ENCODE assay signal across 8 cellular contexts in the genomic region with DNA sequence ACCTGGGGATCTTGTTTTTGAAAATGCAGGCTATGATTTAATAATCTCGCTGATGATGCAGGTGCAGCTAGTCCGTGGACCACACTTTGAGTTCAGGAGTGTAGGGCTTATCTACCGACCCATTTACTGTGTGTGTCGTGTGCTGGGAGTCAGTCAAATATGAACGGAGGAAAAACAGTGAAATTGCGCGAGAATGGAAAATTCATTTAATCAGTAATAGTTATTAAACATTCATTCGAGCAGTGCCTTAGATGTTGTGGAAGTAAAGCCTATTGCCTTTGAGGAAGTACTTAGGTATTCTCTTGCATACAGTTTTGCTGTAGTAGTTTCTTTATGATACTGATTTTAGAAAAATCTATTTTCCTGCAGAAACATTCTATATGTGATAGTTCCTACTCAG. TPM values are rescaled to one million over a fixed set of nuclear protein-coding genes. Genes with fewer than 3 reads are reported as not detected.
DNase-seq lines count a peak whose midpoint lies in the region; ATAC-seq, FAIRE-seq and TF ChIP-seq lines count a peak whose summit lies in the region.

No MANE protein-coding gene starts in this region.

- H3K36me3 Mint-ChIP-seq in astrocyte (ENCODE audit: low read depth, unreplicated experiment): peaks cover 3% of the 10 kb centered on the region

- ATAC-seq in Right ventricle myocardium superior (ENCODE audit: poor library complexity): no peak
- ATAC-seq in lung (ENCODE audit: insufficient read depth, low FRiP score): no peak
- no peak for ATAC-seq in GM21717 (IDR thresholded peaks at IDR 0.05; ENCODE audit: unreplicated experiment)
- ATAC-seq in HG02973 (IDR thresholded peaks at IDR 0.05; ENCODE audit: unreplicated experiment): no peak
- no peak for ATAC-seq in HG03135 (IDR thresholded peaks at IDR 0.05; ENCODE audit: unreplicated experiment)

- H3K27ac ChIP-seq in left ventricle myocardium inferior (replicated peaks) (peak overlapping the region; percentile 99), astrocyte (ENCODE audit: low read depth, low read length) (peak overlapping the region; percentile 89), lung (ENCODE audit: low read depth in 1 of 2, low read length in 1 of 2) (peak overlapping the region; percentile 96 to 98), vagina (peak overlapping the region; percentile 97)

- TF ChIP-seq CTCF in left ventricle myocardium inferior (IDR thresholded peaks at IDR 0.05; ENCODE audit: borderline replicate concordance): no peak
- no peak for TF ChIP-seq CTCF in astrocyte (IDR thresholded peaks at IDR 0.05; ENCODE audit: insufficient read depth, low read depth, low read length)
- no peak for TF ChIP-seq CTCF in lung (IDR thresholded peaks at IDR 0.05; ENCODE audit: control extremely low read depth, extremely low read depth)
- TF ChIP-seq CTCF in vagina (IDR thresholded peaks at IDR 0.05): no peak

- peak overlapping the region; percentile 95 for H3K4me2 ChIP-seq in astrocyte (ENCODE audit: low read length)

- H3K36me3 ChIP-seq in left ventricle myocardium inferior: peaks cover 1% of the 10 kb centered on the region
- H3K36me3 ChIP-seq in astrocyte (ENCODE audit: insufficient read depth, low read length): no peaks in the 10 kb centered on the region
- H3K36me3 ChIP-seq in lung (ENCODE audit: control insufficient read depth in 2 of 2, insufficient read depth in 2 of 2, low read length in 2 of 2): peaks cover 0 to 1% of the 10 kb centered on the region in 2 donors
- no peaks in the 10 kb centered on the region for H3K36me3 ChIP-seq in vagina

- no peaks in the 10 kb centered on the region for H3K9me3 Mint-ChIP-seq in astrocyte (ENCODE audit: unreplicated experiment)

- H3K27me3 ChIP-seq in left ventricle myocardium inferior (ENCODE audit: low read depth) (no peaks in the 10 kb centered on the region), astrocyte (ENCODE audit: insufficient read depth, low read length) (no peaks in the 10 kb centered on the region), lung (ENCODE audit: control insufficient read depth, insufficient read depth) (no peaks in the 10 kb centered on the region), vagina (no peaks in the 10 kb centered on the region)

- peaks cover 41% of the 10 kb centered on the region for H3K4me1 Mint-ChIP-seq in astrocyte (ENCODE audit: low read depth, unreplicated experiment)

- H3K4me1 ChIP-seq in left ventricle myocardium inferior (peaks cover 74% of the 10 kb centered on the region), astrocyte (ENCODE audit: insufficient read depth, low read length) (peaks cover 12% of the 10 kb centered on the region), lung (ENCODE audit: control insufficient read depth in 2 of 2, insufficient read depth in 2 of 2, low read length in 2 of 2) (peaks cover 2 to 17% of the 10 kb centered on the region in 2 donors), vagina (peaks cover 68% of the 10 kb centered on the region)

- peak overlapping the region; percentile 92 for H3K4me3 ChIP-seq in left ventricle myocardium inferior
- H3K4me3 ChIP-seq in astrocyte (ENCODE audit: insufficient read depth, low read depth, low read length): peak overlapping the region; percentile 89
- peak overlapping the region; percentile 92 for H3K4me3 ChIP-seq in lung
- peak overlapping the region; percentile 86 to 94 for H3K4me3 ChIP-seq in vagina

- peaks cover 46% of the 10 kb centered on the region for H4K20me1 ChIP-seq in astrocyte (ENCODE audit: insufficient read depth, low read length)

- H3K27me3 Mint-ChIP-seq in astrocyte (ENCODE audit: low read depth, unreplicated experiment): no peaks in the 10 kb centered on the region

- peaks cover 65% of the 10 kb centered on the region for H3K79me2 ChIP-seq in astrocyte (ENCODE audit: insufficient read depth, low read length)

- 2 to 6% methylated on average over 8 of the region's 8 CpGs for WGBS in lung, 2 donors

- peak overlapping the region; percentile 94 for H3K4me3 Mint-ChIP-seq in astrocyte (ENCODE audit: unreplicated experiment)

- no peak for TF ChIP-seq POLR2A in vagina (IDR thresholded peaks at IDR 0.05)

- H2AFZ ChIP-seq in astrocyte (ENCODE audit: low read depth, low read length): peak overlapping the region; percentile 84

- intact Hi-C loops in left ventricle myocardium inferior (cut with micrococcal nuclease): no loop called here
- intact Hi-C loops in Right ventricle myocardium superior (cut with DNase I): no loop called here
- intact Hi-C loops in vagina (cut with DNase I): no loop called here

- no peaks in the 10 kb centered on the region for H3K9me3 ChIP-seq in left ventricle myocardium inferior (replicated peaks)
- H3K9me3 ChIP-seq in astrocyte (ENCODE audit: insufficient read depth, low read depth, low read length): no peaks in the 10 kb centered on the region
- no peaks in the 10 kb centered on the region for H3K9me3 ChIP-seq in lung (ENCODE audit: control insufficient read depth in 2 of 2, insufficient read depth in 1 of 2, low read length in 1 of 2)
- H3K9me3 ChIP-seq in vagina: no peaks in the 10 kb centered on the region

- H3K27ac Mint-ChIP-seq in astrocyte (ENCODE audit: unreplicated experiment): peak overlapping the region; percentile 79

- FAIRE-seq in astrocyte (lab: Jason Lieb, UNC): no peak

- no peak for DNase-seq in left ventricle myocardium inferior
- no peak for DNase-seq in Right ventricle myocardium superior
- DNase-seq in astrocyte (ENCODE audit: low read depth): no peak
- DNase-seq in lung (ENCODE audit: low spot score): no peak
- no peak for DNase-seq in vagina (ENCODE audit: extremely low spot score in 2 of 2)

- peak overlapping the region; percentile 94 for H3K9ac ChIP-seq in astrocyte (ENCODE audit: low read length)

RNA-seq across cellular contexts. Expression of a gene that starts 0.7 kb away (rescaled TPM):
- total RNA-seq in left ventricle myocardium inferior (6.1 TPM), Right ventricle myocardium superior (5.5 TPM), astrocyte (11.0 and 11.8 TPM in 2 replicates), lung (10 to 100 TPM in 1 of 2 donors, 1 to 10 TPM in 1; 9.1 to 24.8 TPM), vagina (10.1 TPM)
- polyA plus RNA-seq in lung: 1 to 10 TPM; 3.8 to 4.9 TPM
